12 cellular contexts compared by ENCODE assay signal in genomic region chr19:5587071-5587455, GRCh38. TPM values are rescaled to one million over a fixed set of nuclear protein-coding genes. Genes with fewer than 3 reads are reported as not detected.
"Had no signal": no experiment of that assay in that cellular context is flagged by ENCODE, and none has a peak within 500 bp of the region (broad histone marks: within the 10 kb centered on the region; RNA-seq: fewer than 3 reads in every experiment).

No MANE protein-coding gene starts in this region.

- ATAC-seq: upper lobe of right lung had no signal

- DNase-seq: activated CD4-positive, alpha-beta T cell treated with anti-CD3 and anti-CD28 coated beads for 48 hours; activated gamma-delta T cell treated with Interleukin-2 at 50 U/mL for 16 hours; activated naive CD8-positive, alpha-beta T cell treated with anti-CD3 and anti-CD28 coated beads for 36 hours; brain microvascular endothelial cell; hippocampal formation; kidney glomerular epithelial cell; stimulated activated CD4-positive, alpha-beta T cell treated with anti-CD3 and anti-CD28 coated beads, Interleukin-4, amount 100 ng/mL, for 1 hour; stimulated activated CD8-positive, alpha-beta memory T cell treated with anti-CD3 and anti-CD28 coated beads, Interleukin-4, amount 100 ng/mL, for 48 hours; upper lobe of right lung had no signal

- H3K27me3 ChIP-seq: brain microvascular endothelial cell, dorsolateral prefrontal cortex, upper lobe of right lung had no signal

- H3K27ac ChIP-seq: brain microvascular endothelial cell, upper lobe of right lung had no signal

- H3K4me1 ChIP-seq: upper lobe of right lung had no signal

- H3K9me3 ChIP-seq: upper lobe of right lung had no signal

- H3K4me3 Mint-ChIP-seq: stimulated activated naive CD8-positive, alpha-beta T cell treated with anti-CD3 and anti-CD28 coated beads, Interleukin-15, Interleukin-2, amounts not matched to agents 100 ng/mL and 50 ng/mL, for 24 hours had no signal

- H3K27me3 Mint-ChIP-seq: activated naive CD8-positive, alpha-beta T cell treated with anti-CD3 and anti-CD28 coated beads for 36 hours; stimulated activated naive CD8-positive, alpha-beta T cell treated with anti-CD3 and anti-CD28 coated beads, Interleukin-15, Interleukin-2, amounts not matched to agents 100 ng/mL and 50 ng/mL, for 24 hours had no signal

- H3K4me3 ChIP-seq: upper lobe of right lung had no signal

RNA-seq across cellular contexts. Expression of gene TINCR, which starts 19.3 kb away (rescaled TPM):
- total RNA-seq: glomerular endothelial cell had no signal
